Comparison of ENCODE assay signal across 21 cellular contexts in genomic region chr9:137430723-137431415, GRCh38. TPM values are rescaled to one million over a fixed set of nuclear protein-coding genes. Genes with fewer than 3 reads are reported as not detected.
DNase-seq lines count a peak whose midpoint lies in the region; ATAC-seq, FAIRE-seq and TF ChIP-seq lines count a peak whose summit lies in the region.
"Had no signal": no experiment of that assay in that cellular context is flagged by ENCODE, and none has a peak within 500 bp of the region (broad histone marks: within the 10 kb centered on the region; RNA-seq: fewer than 3 reads in every experiment).

No MANE protein-coding gene starts in this region.

- CTCF ChIA-PET in HepG2 (lab: Yijun Ruan, JAX; ENCODE audit: low intra/inter-chr PET ratio, low total read pairs): no interaction called here
- CTCF ChIA-PET in mammary epithelial cell (lab: Charles Lee; ENCODE audit: low non-redundant PET): no interaction called here

- BruUV-seq in HepG2 (replicated peaks; lab: Mats Ljungman, UMichigan) (no TSS peak), mammary epithelial cell (replicated peaks; lab: Mats Ljungman, UMichigan) (no TSS peak)

- TF ChIP-seq POLR2A in HepG2 (IDR thresholded peaks at IDR 0.05; ENCODE audit: insufficient read depth in 1 of 2, low read depth in 2 of 2, low read length in 2 of 2) (no peak), spleen (IDR thresholded peaks at IDR 0.05) (no peak)

- no peak for ATAC-seq in HepG2
- ATAC-seq: activated T-cell treated with anti-CD3 and anti-CD28 coated beads, Interleukin-2, amount 50 U/mL, for 72 hours; natural killer cell treated with Interleukin-12 subunit alpha and Interleukin-12 subunit beta and Interleukin-15 and Interleukin-18, amount 100 ng/mL, for 72 hours; sciatic nerve had no signal

- peak overlapping the region; percentile 93 for H3K4me2 ChIP-seq in DOHH2 (ENCODE audit: low read length)
- H3K4me2 ChIP-seq in HepG2 (ENCODE audit: low read depth, low read length): no peak overlapping the region
- H3K4me2 ChIP-seq in mammary epithelial cell (ENCODE audit: insufficient read depth, low read depth, low read length): no peak overlapping the region

- H4K20me1 ChIP-seq in DOHH2 (ENCODE audit: control insufficient read depth, insufficient read depth, low read depth, low read length): no peaks in the 10 kb centered on the region
- no peaks in the 10 kb centered on the region for H4K20me1 ChIP-seq in HepG2 (ENCODE audit: insufficient read depth, low read length)
- H4K20me1 ChIP-seq in mammary epithelial cell (ENCODE audit: insufficient read depth, low read length): no peaks in the 10 kb centered on the region

- H3K27ac ChIP-seq in DOHH2 (ENCODE audit: low read depth, low read length): peak overlapping the region; percentile 74; the same call in 1 of the 2 replicates
- no peak overlapping the region for H3K27ac ChIP-seq in HepG2 (ENCODE audit: extremely low read length, insufficient read depth, low read length)
- H3K27ac ChIP-seq in spleen: no peak overlapping the region
- no peak overlapping the region for H3K27ac ChIP-seq in mammary epithelial cell (ENCODE audit: insufficient read depth, low read depth, low read length)
- H3K27ac ChIP-seq: brain microvascular endothelial cell, upper lobe of left lung, VCaP had no signal

- TF ChIP-seq RAD21 in Ishikawa (IDR thresholded peaks at IDR 0.05; ENCODE audit: low read depth) (no peak), HepG2 (CRISPR knock-in tag; IDR thresholded peaks at IDR 0.05) (no peak)

- POLR2A ChIA-PET in HepG2 (lab: Yijun Ruan, JAX): interaction anchor here (1.9 kb wide), 2 partner anchors 10 to 11 kb away, joined by 6 to 7 read pairs; partner anchors contain the start of gene ENTPD8

- H3K79me2 ChIP-seq in DOHH2 (ENCODE audit: control insufficient read depth, low read length) (peaks cover 6% of the 10 kb centered on the region), HepG2 (ENCODE audit: insufficient read depth, low read length) (no peaks in the 10 kb centered on the region), mammary epithelial cell (ENCODE audit: insufficient read depth, low read length) (no peaks in the 10 kb centered on the region)

- H3K4me1 ChIP-seq in DOHH2 (ENCODE audit: control insufficient read depth, low read length) (peaks cover 63% of the 10 kb centered on the region), HepG2 (ENCODE audit: insufficient read depth, low read length) (peaks cover 10% of the 10 kb centered on the region), spleen (peaks cover 0 to 37% (median 5%) of the 10 kb centered on the region in 6 donors), mammary epithelial cell (ENCODE audit: insufficient read depth, low read length) (peaks cover 9% of the 10 kb centered on the region)

- H3K27me3 ChIP-seq in DOHH2 (ENCODE audit: control insufficient read depth, low read length): no peaks in the 10 kb centered on the region
- H3K27me3 ChIP-seq in HepG2 (ENCODE audit: control insufficient read depth in 1 of 2, insufficient read depth in 2 of 2, low read length in 2 of 2): peaks cover 0 to 4% of the 10 kb centered on the region in 2 experiments; a peak in 1 of 5 replicates
- H3K27me3 ChIP-seq in spleen (replicated peaks in 1 of 7): peaks cover 0 to 51% (median 0%) of the 10 kb centered on the region in 7 donors
- H3K27me3 ChIP-seq in mammary epithelial cell (ENCODE audit: insufficient read depth, low read length): peaks cover 1% of the 10 kb centered on the region
- H3K27me3 ChIP-seq: brain microvascular endothelial cell, upper lobe of left lung had no signal

- no peak for DNase-seq in HepG2 (ENCODE audit: low spot score)
- peak; percentile 66 for DNase-seq in spleen
- DNase-seq in mammary epithelial cell: no peak
- DNase-seq in KBM-7: no peak
- no peak for DNase-seq in RKO (ENCODE audit: low spot score)
- DNase-seq: activated CD4-positive, alpha-beta T cell treated with anti-CD3 and anti-CD28 coated beads, Interleukin-2, amount 10 ng/mL, durations not matched to agents 24 days and 14 days; activated naive CD4-positive, alpha-beta T cell; activated T-cell treated with anti-CD3 and anti-CD28 coated beads, Interleukin-2, amount 50 U/mL, for 72 hours; brain microvascular endothelial cell; stimulated activated CD4-positive, alpha-beta T cell treated with anti-CD3 and anti-CD28 coated beads, Interleukin-4, amount 100 ng/mL, for 24 hours had no signal

- FAIRE-seq in HepG2 (lab: Jason Lieb, UNC): no peak
- FAIRE-seq: G401.6 had no signal

- H3F3A ChIP-seq in DOHH2 (ENCODE audit: control insufficient read depth, insufficient read depth): peaks cover 12% of the 10 kb centered on the region

- intact Hi-C loops in HepG2 (cut with micrococcal nuclease; ENCODE audit: unreplicated experiment): no loop called here
- intact Hi-C loops in spleen (cut with DNase I; ENCODE audit: low total_unique reads): no loop called here
- intact Hi-C loops in mammary epithelial cell (cut with micrococcal nuclease): no loop called here

- no peak overlapping the region for H3K9ac ChIP-seq in HepG2 (ENCODE audit: insufficient read depth, low read depth, low read length)
- H3K9ac ChIP-seq in mammary epithelial cell (ENCODE audit: insufficient read depth, low read length): no peak overlapping the region

- dilution Hi-C loops in mammary epithelial cell (cut with HindIII; ENCODE audit: low sequenced_read_pairs): no loop called here

- WGBS in HepG2 (ENCODE audit: low lambda C conversion rate): 69% methylated on average over 4 of the region's 27 CpGs
- WGBS in spleen, 5 donors: 73 to 85% (median 81%) methylated on average over 20 to 27 of the region's 27 CpGs
- WGBS in mammary epithelial cell (ENCODE audit: low coverage, missing lambda C conversion rate): 73% methylated on average over 12 of the region's 27 CpGs

- H3K9me3 ChIP-seq in DOHH2 (ENCODE audit: control insufficient read depth, insufficient read depth, low read length): no peaks in the 10 kb centered on the region
- H3K9me3 ChIP-seq in HepG2 (ENCODE audit: low read length): no peaks in the 10 kb centered on the region
- H3K9me3 ChIP-seq in spleen: no peaks in the 10 kb centered on the region
- H3K9me3 ChIP-seq in mammary epithelial cell (replicated peaks; ENCODE audit: insufficient read depth, low read length): no peaks in the 10 kb centered on the region
- H3K9me3 ChIP-seq: upper lobe of left lung had no signal

- H3K4me3 ChIP-seq in DOHH2 (ENCODE audit: low read length): no peak overlapping the region
- no peak overlapping the region for H3K4me3 ChIP-seq in HepG2 (replicated peaks in 1 of 3; ENCODE audit: insufficient read depth in 1 of 3, low read depth in 2 of 3, low read length in 3 of 3)
- H3K4me3 ChIP-seq in spleen: peak overlapping the region in 1 of 8 donors; percentile 48
- H3K4me3 ChIP-seq in mammary epithelial cell (replicated peaks in 1 of 3; ENCODE audit: insufficient read depth in 1 of 3, low read depth in 2 of 3, low read length in 3 of 3): no peak overlapping the region
- H3K4me3 ChIP-seq: upper lobe of left lung had no signal

- H3K9me2 ChIP-seq in DOHH2 (replicated peaks; ENCODE audit: control insufficient read depth, low read length): no peaks in the 10 kb centered on the region

- H2AFZ ChIP-seq in HepG2 (ENCODE audit: low read length): no peak overlapping the region
- H2AFZ ChIP-seq in mammary epithelial cell (ENCODE audit: low read depth, low read length): no peak overlapping the region

- TF ChIP-seq EP300 in Ishikawa (IDR thresholded peaks at IDR 0.05; ENCODE audit: borderline replicate concordance): no peak
- no peak for TF ChIP-seq EP300 in HepG2 (IDR thresholded peaks at IDR 0.05; ENCODE audit: low read depth in 2 of 2, low read length in 2 of 2)
- TF ChIP-seq EP300 in HepG2 (CRISPR knock-in tag; IDR thresholded peaks at IDR 0.05; ENCODE audit: borderline replicate concordance): no peak

- peaks cover 9% of the 10 kb centered on the region for H3K36me3 ChIP-seq in DOHH2 (ENCODE audit: control insufficient read depth, low read length)
- no peaks in the 10 kb centered on the region for H3K36me3 ChIP-seq in HepG2 (replicated peaks in 1 of 2; ENCODE audit: control insufficient read depth in 1 of 2, insufficient read depth in 2 of 2, low read length in 2 of 2)
- no peaks in the 10 kb centered on the region for H3K36me3 ChIP-seq in spleen
- H3K36me3 ChIP-seq in mammary epithelial cell (ENCODE audit: insufficient read depth, low read length): no peaks in the 10 kb centered on the region
- H3K36me3 ChIP-seq: brain microvascular endothelial cell, upper lobe of left lung had no signal

- in situ Hi-C loops in HepG2 (cut with HindIII; ENCODE audit: extremely low pct_ligation_motif_present, low pct_unique_long_range_greater_than_20kb): no loop called here
- in situ Hi-C loops in mammary epithelial cell (cut with MboI; ENCODE audit: low sequenced_read_pairs in 2 of 2): loop anchor here in 1 of 2 donors (10.0 kb wide), 1 partner anchor 136 kb away; no protein-coding TSS in a partner anchor
- in situ Hi-C loops in KBM-7 (cut with MboI; ENCODE audit: low pct_unique_long_range_greater_than_20kb, low sequenced_read_pairs): no loop called here

- no peak for TF ChIP-seq CTCF in DOHH2 (IDR thresholded peaks at IDR 0.05; ENCODE audit: low read depth, low read length, poor library complexity, severe bottlenecking)
- no peak for TF ChIP-seq CTCF in HepG2 (CRISPR knock-in tag; IDR thresholded peaks at IDR 0.05)
- TF ChIP-seq CTCF in spleen (IDR thresholded peaks at IDR 0.05 in 8 of 11, conservative IDR thresholded peaks at IDR 0.05 in 3 of 11): no peak
- no peak for TF ChIP-seq CTCF in mammary epithelial cell (conservative IDR thresholded peaks at IDR 0.05 in 1 of 2, IDR thresholded peaks at IDR 0.05 in 1 of 2; ENCODE audit: extremely low read depth in 1 of 2, insufficient read depth in 1 of 2, low read depth in 1 of 2, low read length in 2 of 2)

RNA-seq across cellular contexts. Expression of gene NOXA1, which starts 7.7 kb away (rescaled TPM):
- total RNA-seq in HepG2 (2016; rRNA removed; fragmentation: Illumina TruSeq; extraction: Trizol): 0.63 and 1.2 TPM in 2 replicates
- 0.81 and 1.1 TPM in 2 replicates for total RNA-seq in HepG2 (2016; cell fraction: cytosol; rRNA removed; fragmentation: Illumina TruSeq; extraction: Trizol; ENCODE audit: low read depth)
- 0.82 and 1.9 TPM in 2 replicates for total RNA-seq in HepG2 (2016; cell fraction: insoluble cytoplasmic fraction; rRNA removed; fragmentation: Illumina TruSeq; extraction: Trizol)
- total RNA-seq in HepG2 (2016; cell fraction: membrane; rRNA removed; fragmentation: Illumina TruSeq; extraction: Trizol): 0.46 and 1.00 TPM in 2 replicates
- total RNA-seq in HepG2 (2016; cell fraction: nucleus; rRNA removed; fragmentation: Illumina TruSeq; extraction: Trizol): 1.6 and 2.0 TPM in 2 replicates
- 0.78 and 2.1 TPM in 2 replicates for polyA plus RNA-seq in HepG2 (2011; rRNA removed)
- 0.53 and 1.0 TPM in 2 replicates for polyA plus RNA-seq in HepG2 (2011; cell fraction: cytosol; rRNA removed)
- 17.1 and 17.5 TPM in 2 replicates for polyA plus RNA-seq in HepG2 (2011; cell fraction: nucleus; rRNA removed)
- polyA plus RNA-seq in HepG2 (2012): 0.76 and 1.0 TPM in 2 replicates
- polyA plus RNA-seq in HepG2 (2016; cell fraction: cytosol; fragmentation: Illumina TruSeq; extraction: Trizol; ENCODE audit: low read depth): 0.60 and 0.67 TPM in 2 replicates
- 0.39 and 0.46 TPM in 2 replicates for polyA plus RNA-seq in HepG2 (2016; cell fraction: insoluble cytoplasmic fraction; fragmentation: Illumina TruSeq; extraction: Trizol; ENCODE audit: low read depth)
- 0.44 and 0.56 TPM in 2 replicates for polyA plus RNA-seq in HepG2 (2016; cell fraction: membrane; fragmentation: Illumina TruSeq; extraction: Trizol; ENCODE audit: low read depth)
- polyA plus RNA-seq in HepG2 (2016; cell fraction: nucleus; fragmentation: Illumina TruSeq; extraction: Trizol; ENCODE audit: insufficient read depth, low read depth): 3.7 and 3.8 TPM in 2 replicates
- polyA minus RNA-seq in HepG2 (2011; rRNA and poly(A)+ RNA removed; ENCODE audit: low replicate concordance): 0.44 and 0.61 TPM in 2 replicates
- 0.44 TPM in 1 of 2 replicates, not detected in the other for polyA minus RNA-seq in HepG2 (2011; cell fraction: cytosol; rRNA and poly(A)+ RNA removed)
- 1.8 and 3.4 TPM in 2 replicates for polyA minus RNA-seq in HepG2 (2011; cell fraction: nucleus; rRNA and poly(A)+ RNA removed)
- total RNA-seq in spleen: 10 to 100 TPM in 2 of 7 donors, 1 to 10 TPM in 5; 1.9 to 15.0 (median 5.3) TPM
- 10 to 100 TPM in 1 of 3 donors, 1 to 10 TPM in 2; 3.2 to 10.7 (median 7.8) TPM for polyA plus RNA-seq in spleen
- total RNA-seq in mammary epithelial cell: 1 to 10 TPM in 1 of 2 donors, under 1 TPM in 1; 0.82 to 2.0 TPM
- polyA plus RNA-seq in mammary epithelial cell: 0.18 TPM
- polyA minus RNA-seq in mammary epithelial cell: not detected
- total RNA-seq: HT1080 had no signal

RNA-seq across cellular contexts. Expression of gene EXD3, which starts 7.9 kb away (rescaled TPM):
- total RNA-seq in HepG2 (2016; rRNA removed; fragmentation: Illumina TruSeq; extraction: Trizol) (1.3 and 2.7 TPM in 2 replicates), spleen (10 to 100 TPM; 14.5 to 52.8 (median 29.8) TPM), mammary epithelial cell (10 to 100 TPM in 1 of 2 donors, 1 to 10 TPM in 1; 9.1 to 10.8 TPM)
- 1.1 and 1.7 TPM in 2 replicates for total RNA-seq in HepG2 (2016; cell fraction: cytosol; rRNA removed; fragmentation: Illumina TruSeq; extraction: Trizol; ENCODE audit: low read depth)
- total RNA-seq in HepG2 (2016; cell fraction: insoluble cytoplasmic fraction; rRNA removed; fragmentation: Illumina TruSeq; extraction: Trizol): 1.3 and 3.1 TPM in 2 replicates
- total RNA-seq in HepG2 (2016; cell fraction: membrane; rRNA removed; fragmentation: Illumina TruSeq; extraction: Trizol): 1.6 and 2.4 TPM in 2 replicates
- total RNA-seq in HepG2 (2016; cell fraction: nucleus; rRNA removed; fragmentation: Illumina TruSeq; extraction: Trizol): 3.0 and 3.1 TPM in 2 replicates
- polyA plus RNA-seq in HepG2 (2011; rRNA removed) (4.8 and 9.1 TPM in 2 replicates), spleen (10 to 100 TPM; 15.6 to 62.3 (median 43.4) TPM), mammary epithelial cell (3.2 TPM)
- polyA plus RNA-seq in HepG2 (2011; cell fraction: cytosol; rRNA removed): 1.6 and 3.2 TPM in 2 replicates
- polyA plus RNA-seq in HepG2 (2011; cell fraction: nucleus; rRNA removed): 82.5 and 82.6 TPM in 2 replicates
- 4.7 and 9.6 TPM in 2 replicates for polyA plus RNA-seq in HepG2 (2012)
- 3.8 and 4.6 TPM in 2 replicates for polyA plus RNA-seq in HepG2 (2016; cell fraction: cytosol; fragmentation: Illumina TruSeq; extraction: Trizol; ENCODE audit: low read depth)
- 2.3 and 2.8 TPM in 2 replicates for polyA plus RNA-seq in HepG2 (2016; cell fraction: insoluble cytoplasmic fraction; fragmentation: Illumina TruSeq; extraction: Trizol; ENCODE audit: low read depth)
- polyA plus RNA-seq in HepG2 (2016; cell fraction: membrane; fragmentation: Illumina TruSeq; extraction: Trizol; ENCODE audit: low read depth): 5.3 and 6.7 TPM in 2 replicates
- polyA plus RNA-seq in HepG2 (2016; cell fraction: nucleus; fragmentation: Illumina TruSeq; extraction: Trizol; ENCODE audit: insufficient read depth, low read depth): 8.9 and 9.7 TPM in 2 replicates
- polyA minus RNA-seq in HepG2 (2011; rRNA and poly(A)+ RNA removed; ENCODE audit: low replicate concordance): 3.4 and 4.2 TPM in 2 replicates
- 0.62 and 2.6 TPM in 2 replicates for polyA minus RNA-seq in HepG2 (2011; cell fraction: cytosol; rRNA and poly(A)+ RNA removed)
- polyA minus RNA-seq in HepG2 (2011; cell fraction: nucleus; rRNA and poly(A)+ RNA removed): 6.6 and 9.0 TPM in 2 replicates
- 0.31 TPM for polyA minus RNA-seq in mammary epithelial cell

RNA-seq across cellular contexts. Expression of gene ENTPD8, which starts 10.3 kb away (rescaled TPM):
- total RNA-seq in HepG2 (2016; rRNA removed; fragmentation: Illumina TruSeq; extraction: Trizol): 0.21 and 0.44 TPM in 2 replicates
- 0.09 and 0.20 TPM in 2 replicates for total RNA-seq in HepG2 (2016; cell fraction: cytosol; rRNA removed; fragmentation: Illumina TruSeq; extraction: Trizol; ENCODE audit: low read depth)
- total RNA-seq in HepG2 (2016; cell fraction: insoluble cytoplasmic fraction; rRNA removed; fragmentation: Illumina TruSeq; extraction: Trizol): 0.33 and 0.43 TPM in 2 replicates
- total RNA-seq in HepG2 (2016; cell fraction: membrane; rRNA removed; fragmentation: Illumina TruSeq; extraction: Trizol): 0.21 and 0.37 TPM in 2 replicates
- 0.28 and 0.34 TPM in 2 replicates for total RNA-seq in HepG2 (2016; cell fraction: nucleus; rRNA removed; fragmentation: Illumina TruSeq; extraction: Trizol)
- 0.26 and 0.38 TPM in 2 replicates for polyA plus RNA-seq in HepG2 (2011; rRNA removed)
- 0.21 and 0.30 TPM in 2 replicates for polyA plus RNA-seq in HepG2 (2011; cell fraction: cytosol; rRNA removed)
- 3.0 and 3.2 TPM in 2 replicates for polyA plus RNA-seq in HepG2 (2011; cell fraction: nucleus; rRNA removed)
- 0.35 and 0.44 TPM in 2 replicates for polyA plus RNA-seq in HepG2 (2012)
- 0.05 and 0.14 TPM in 2 replicates for polyA plus RNA-seq in HepG2 (2016; cell fraction: cytosol; fragmentation: Illumina TruSeq; extraction: Trizol; ENCODE audit: low read depth)
- 0.25 TPM in 1 of 2 replicates, not detected in the other for polyA plus RNA-seq in HepG2 (2016; cell fraction: insoluble cytoplasmic fraction; fragmentation: Illumina TruSeq; extraction: Trizol; ENCODE audit: low read depth)
- 0.08 and 0.15 TPM in 2 replicates for polyA plus RNA-seq in HepG2 (2016; cell fraction: membrane; fragmentation: Illumina TruSeq; extraction: Trizol; ENCODE audit: low read depth)
- 0.79 and 0.97 TPM in 2 replicates for polyA plus RNA-seq in HepG2 (2016; cell fraction: nucleus; fragmentation: Illumina TruSeq; extraction: Trizol; ENCODE audit: insufficient read depth, low read depth)
- 0.26 TPM in 1 of 2 replicates, not detected in the other for polyA minus RNA-seq in HepG2 (2011; rRNA and poly(A)+ RNA removed; ENCODE audit: low replicate concordance)
- not detected in 2 replicates for polyA minus RNA-seq in HepG2 (2011; cell fraction: cytosol; rRNA and poly(A)+ RNA removed)
- polyA minus RNA-seq in HepG2 (2011; cell fraction: nucleus; rRNA and poly(A)+ RNA removed): 0.26 and 0.37 TPM in 2 replicates
- under 1 TPM in 3 of 7 donors, not detected in 4; 0.26 to 0.37 (median 0.28) TPM for total RNA-seq in spleen
- under 1 TPM; 0.07 to 0.10 (median 0.09) TPM for polyA plus RNA-seq in spleen
- total RNA-seq in mammary epithelial cell: under 1 TPM in 1 of 2 donors, not detected in 1; 0.83 TPM
- 0.02 TPM for polyA plus RNA-seq in mammary epithelial cell
- polyA minus RNA-seq in mammary epithelial cell: not detected
- total RNA-seq: activated CD4-positive, alpha-beta T cell treated with anti-CD3 and anti-CD28 coated beads, Interleukin-2, amount 10 ng/mL, durations not matched to agents 24 days and 14 days; activated T-cell treated with anti-CD3 and anti-CD28 coated beads, Interleukin-2, amount 50 U/mL, for 72 hours; CD8-positive, alpha-beta memory T cell; HT1080; natural killer cell treated with Interleukin-12 subunit alpha and Interleukin-12 subunit beta and Interleukin-15 and Interleukin-18, amount 100 ng/mL, for 72 hours; NCI-H460; osteoblast; sciatic nerve had no signal
- polyA plus RNA-seq: CD8-positive, alpha-beta memory T cell had no signal

RNA-seq across cellular contexts. Expression of gene NSMF, which starts 28.3 kb away (rescaled TPM):
- total RNA-seq in HepG2 (2016; rRNA removed; fragmentation: Illumina TruSeq; extraction: Trizol) (38.3 and 44.3 TPM in 2 replicates), spleen (10 to 100 TPM; 21.8 to 39.0 (median 25.5) TPM), mammary epithelial cell (10 to 100 TPM; 29.7 to 42.0 TPM)
- total RNA-seq in HepG2 (2016; cell fraction: cytosol; rRNA removed; fragmentation: Illumina TruSeq; extraction: Trizol; ENCODE audit: low read depth): 35.6 and 45.0 TPM in 2 replicates
- 31.9 and 43.2 TPM in 2 replicates for total RNA-seq in HepG2 (2016; cell fraction: insoluble cytoplasmic fraction; rRNA removed; fragmentation: Illumina TruSeq; extraction: Trizol)
- total RNA-seq in HepG2 (2016; cell fraction: membrane; rRNA removed; fragmentation: Illumina TruSeq; extraction: Trizol): 88.7 and 95.2 TPM in 2 replicates
- total RNA-seq in HepG2 (2016; cell fraction: nucleus; rRNA removed; fragmentation: Illumina TruSeq; extraction: Trizol): 47.8 and 56.5 TPM in 2 replicates
- polyA plus RNA-seq in HepG2 (2011; rRNA removed) (183 and 271 TPM in 2 replicates), spleen (10 to 100 TPM; 21.8 to 49.3 (median 26.7) TPM), mammary epithelial cell (28.2 TPM)
- 147 and 184 TPM in 2 replicates for polyA plus RNA-seq in HepG2 (2011; cell fraction: cytosol; rRNA removed)
- polyA plus RNA-seq in HepG2 (2011; cell fraction: nucleus; rRNA removed): 1,153 and 1,227 TPM in 2 replicates
- polyA plus RNA-seq in HepG2 (2012): 143 and 184 TPM in 2 replicates
- 80.1 and 97.0 TPM in 2 replicates for polyA plus RNA-seq in HepG2 (2016; cell fraction: cytosol; fragmentation: Illumina TruSeq; extraction: Trizol; ENCODE audit: low read depth)
- 62.3 and 80.0 TPM in 2 replicates for polyA plus RNA-seq in HepG2 (2016; cell fraction: insoluble cytoplasmic fraction; fragmentation: Illumina TruSeq; extraction: Trizol; ENCODE audit: low read depth)
- 159 and 160 TPM in 2 replicates for polyA plus RNA-seq in HepG2 (2016; cell fraction: membrane; fragmentation: Illumina TruSeq; extraction: Trizol; ENCODE audit: low read depth)
- polyA plus RNA-seq in HepG2 (2016; cell fraction: nucleus; fragmentation: Illumina TruSeq; extraction: Trizol; ENCODE audit: insufficient read depth, low read depth): 179 and 193 TPM in 2 replicates
- 64.9 and 155 TPM in 2 replicates for polyA minus RNA-seq in HepG2 (2011; rRNA and poly(A)+ RNA removed; ENCODE audit: low replicate concordance)
- polyA minus RNA-seq in HepG2 (2011; cell fraction: cytosol; rRNA and poly(A)+ RNA removed): 76.5 and 105 TPM in 2 replicates
- 147 and 159 TPM in 2 replicates for polyA minus RNA-seq in HepG2 (2011; cell fraction: nucleus; rRNA and poly(A)+ RNA removed)
- 35.2 TPM for polyA minus RNA-seq in mammary epithelial cell
